Comparison of ENCODE assay signal across 27 cellular contexts in the genomic region with DNA sequence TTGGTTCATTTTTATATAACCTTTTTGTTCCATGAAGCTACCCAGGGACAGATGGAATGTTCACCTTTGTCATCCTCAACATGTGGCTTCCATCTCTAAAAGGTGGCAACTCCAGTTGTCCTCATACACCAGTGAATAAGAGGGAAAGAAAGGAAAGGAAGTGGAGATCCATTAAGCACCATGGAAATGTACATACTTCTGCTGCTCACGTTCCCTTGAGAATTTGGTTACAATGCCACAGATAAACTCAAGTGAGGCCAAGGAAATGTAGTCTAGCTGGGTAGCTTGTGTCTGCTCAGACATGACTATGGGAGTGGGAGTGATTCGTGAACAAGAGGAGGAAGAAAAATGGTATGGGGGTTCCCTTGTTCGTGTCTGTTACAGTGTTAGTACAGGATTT.
DNase-seq lines count a peak whose midpoint lies in the region; ATAC-seq and TF ChIP-seq lines count a peak whose summit lies in the region.
"Had no signal": no experiment of that assay in that cellular context is flagged by ENCODE, and none has a peak within 500 bp of the region (broad histone marks: within the 10 kb centered on the region; RNA-seq: fewer than 3 reads in every experiment).

No MANE protein-coding gene starts in this region.

- H3K4me1 Mint-ChIP-seq in neural crest cell, result peaks cover 4% of the 10 kb centered on the region

- H3K36me3 Mint-ChIP-seq in neural crest cell (ENCODE audit: low read depth), result no peaks in the 10 kb centered on the region

- no peak for TF ChIP-seq CTCF in A673 (conservative IDR thresholded peaks at IDR 0.05; ENCODE audit: low read depth, low read length)
- no peak for TF ChIP-seq CTCF in NB4 (IDR thresholded peaks at IDR 0.05; ENCODE audit: low read depth, low read length)
- no peak for TF ChIP-seq CTCF in neural crest cell (conservative IDR thresholded peaks at IDR 0.05)
- no peak for TF ChIP-seq CTCF in brain microvascular endothelial cell (IDR thresholded peaks at IDR 0.05; ENCODE audit: low read depth, low read length, missing control alignments)

- no peaks in the 10 kb centered on the region for H3K9me3 ChIP-seq in A673 (ENCODE audit: low read depth, low read length, poor library complexity, severe bottlenecking)
- H3K9me3 ChIP-seq: BLaER1 treated with 17β-estradiol and CSF1 and Interleukin-3, amounts not matched to agents 10 nM and 100 nM; MG63 had no signal

- CTCF ChIA-PET in A673 (lab: Charles Lee), result no interaction called here

- H3K4me3 ChIP-seq in A673 (ENCODE audit: low read depth, low read length, poor library complexity, severe bottlenecking), result no peak overlapping the region
- no peak overlapping the region for H3K4me3 ChIP-seq in NB4 (ENCODE audit: low read depth, low read length)
- no peak overlapping the region for H3K4me3 ChIP-seq in brain microvascular endothelial cell (ENCODE audit: low read depth, low read length)
- H3K4me3 ChIP-seq: BLaER1 treated with 17β-estradiol and CSF1 and Interleukin-3, amounts not matched to agents 10 nM and 100 nM; GM12878; GM23248; MG63 had no signal

- H3K4me1 ChIP-seq in A673 (ENCODE audit: insufficient read depth, low read length, poor library complexity, severe bottlenecking), result no peaks in the 10 kb centered on the region

- in situ Hi-C loops in brain microvascular endothelial cell (cut with HindIII; ENCODE audit: low pct_ligation_motif_present, low sequenced_read_pairs), result no loop called here

- no peaks in the 10 kb centered on the region for H3K27me3 Mint-ChIP-seq in neural crest cell (ENCODE audit: low read depth)
- H3K27me3 Mint-ChIP-seq: CD4-positive, alpha-beta T cell had no signal

- no TSS peak for BruUV-seq in A673 (replicated peaks; lab: Mats Ljungman, UMichigan)

- H3K27me3 ChIP-seq in A673 (replicated peaks; ENCODE audit: insufficient read depth, low read depth, low read length, poor library complexity), result no peaks in the 10 kb centered on the region
- H3K27me3 ChIP-seq in brain microvascular endothelial cell (replicated peaks), result no peaks in the 10 kb centered on the region
- H3K27me3 ChIP-seq: BLaER1 treated with 17β-estradiol and CSF1 and Interleukin-3, amounts not matched to agents 10 nM and 100 nM; MG63 had no signal

- intact Hi-C loops in A673 (cut with micrococcal nuclease; ENCODE audit: unreplicated experiment), result no loop called here

- no peak for ATAC-seq in HG02885 (IDR thresholded peaks at IDR 0.05; ENCODE audit: poor library complexity, unreplicated experiment)
- ATAC-seq in activated CD4-positive, CD25-positive, alpha-beta regulatory T cell treated with anti-CD3 and anti-CD28 coated beads, Interleukin-2, amount 50 U/mL, for 24 hours, result no peak
- ATAC-seq: GM12878, Panc1 had no signal

- POLR2A ChIA-PET in A673 (lab: Charles Lee; ENCODE audit: low non-redundant PET), result interaction anchor here (0.7 kb wide), 1 partner anchor 490 kb away, joined by 3 read pairs; no protein-coding TSS in a partner anchor

- no peak overlapping the region for H3K27ac ChIP-seq in A673 (ENCODE audit: low read depth, low read length, poor library complexity, severe bottlenecking)
- no peak overlapping the region for H3K27ac ChIP-seq in brain microvascular endothelial cell
- H3K27ac ChIP-seq: BLaER1 treated with 17β-estradiol and CSF1 and Interleukin-3, amounts not matched to agents 10 nM and 100 nM; GM23248; RWPE1 had no signal

- H3K36me3 ChIP-seq in A673 (ENCODE audit: insufficient read depth, low read length, poor library complexity, severe bottlenecking) (no peaks in the 10 kb centered on the region), brain microvascular endothelial cell (replicated peaks) (no peaks in the 10 kb centered on the region)
- H3K36me3 ChIP-seq: BLaER1 treated with 17β-estradiol and CSF1 and Interleukin-3, amounts not matched to agents 10 nM and 100 nM; MG63 had no signal

- peak overlapping the region; percentile 86 for H3K27ac Mint-ChIP-seq in neural crest cell (ENCODE audit: unreplicated experiment)
- H3K27ac Mint-ChIP-seq: CD4-positive, alpha-beta T cell had no signal

- H3K4me3 Mint-ChIP-seq in neural crest cell, result no peak overlapping the region
- H3K4me3 Mint-ChIP-seq: CD4-positive, alpha-beta T cell had no signal

- peaks cover 9% of the 10 kb centered on the region for H3K9me3 Mint-ChIP-seq in neural crest cell
- H3K9me3 Mint-ChIP-seq: CD4-positive, alpha-beta T cell had no signal

- no peak for TF ChIP-seq POLR2A in NB4 (IDR thresholded peaks at IDR 0.05; ENCODE audit: extremely low read depth, insufficient read length)

- peak; percentile 52 for DNase-seq in A673 (ENCODE audit: low spot score)
- peak; percentile 26 for DNase-seq in NB4 (ENCODE audit: low read depth)
- peak; percentile 71 for DNase-seq in NCI-H69 (lab: John Stamatoyannopoulos, UW)
- no peak for DNase-seq in neural crest cell (ENCODE audit: low read depth, low spot score)
- no peak for DNase-seq in brain microvascular endothelial cell
- no peak for DNase-seq in kidney tubule cell (ENCODE audit: low spot score)
- DNase-seq: 8988T; CD4-positive, alpha-beta T cell; COR-L47; DMS79; EL; GDM1; GM23248; HCEC 1CT; KBM-7; MG63; NCI-H1048; NCI-H187; NCI-H2227 treated with DMSO at 0.1 percent for 48 hours; NCI-H526 treated with DMSO at 0.1 percent for 48 hours; SHP77 had no signal

Comparison
In these comparisons a context has a peak if more than half of its experiments do, and no peak if none do; other contexts are left out.
1. DNase-seq: peak in A673 (single experiment), NB4 (single experiment) and NCI-H69 (single experiment); none in neural crest cell (single experiment), brain microvascular endothelial cell (single experiment) and kidney tubule cell (single experiment).